Comparison of ENCODE assay signal across 28 cellular contexts in the genomic region with DNA sequence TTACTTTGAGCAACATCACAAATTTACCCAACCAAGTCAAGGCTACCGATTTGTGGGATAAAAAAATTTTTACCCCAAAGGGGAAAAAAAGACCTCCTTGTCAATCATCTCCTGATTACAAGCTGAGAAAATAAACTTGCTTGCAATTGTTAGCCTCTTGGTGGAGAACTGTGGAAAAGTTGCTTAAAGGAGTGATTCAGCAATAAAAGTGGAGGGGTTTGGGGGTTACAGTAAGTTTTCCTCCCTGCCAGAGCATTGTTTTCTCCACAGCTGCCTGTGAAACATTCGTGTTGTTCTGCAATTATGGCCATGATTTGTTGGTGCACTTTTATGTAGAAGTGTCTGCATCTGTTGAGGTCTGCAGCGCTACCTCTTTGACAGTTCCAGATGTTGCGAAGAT.
"Had no signal": no experiment of that assay in that cellular context is flagged by ENCODE, and none has a peak within 500 bp of the region (broad histone marks: within the 10 kb centered on the region; RNA-seq: fewer than 3 reads in every experiment).

No MANE protein-coding gene starts in this region.

- H3K27me3 ChIP-seq: colonic mucosa, gastrocnemius medialis had no signal

- DNase-seq: colonic mucosa; cortex of kidney; dermis blood vessel endothelial cell; dorsolateral prefrontal cortex; effector CD4-positive, alpha-beta T cell; effector CD8-positive, alpha-beta T cell; effector memory CD4-positive, alpha-beta T cell; effector memory CD8-positive, alpha-beta T cell; endodermal cell; erythroblast; esophagus squamous epithelium; foreskin fibroblast; foreskin keratinocyte; foreskin melanocyte; gastrocnemius medialis; glutamatergic neuron; head of caudate nucleus; heart left ventricle; heart right ventricle had no signal

- ATAC-seq: effector memory CD8-positive, alpha-beta T cell; esophagus mucosa; foreskin keratinocyte; gastrocnemius medialis; gastroesophageal sphincter; heart left ventricle; heart right ventricle had no signal

- H3K4me1 ChIP-seq: colonic mucosa, esophagus muscularis mucosa, esophagus squamous epithelium, foreskin keratinocyte, gastrocnemius medialis, gastroesophageal sphincter, heart left ventricle, heart right ventricle had no signal

- H3K36me3 ChIP-seq: colonic mucosa, esophagus muscularis mucosa, esophagus squamous epithelium, gastrocnemius medialis, gastroesophageal sphincter, heart left ventricle, heart right ventricle had no signal

- H3K9me3 ChIP-seq: colonic mucosa, esophagus muscularis mucosa, esophagus squamous epithelium, gastrocnemius medialis, gastroesophageal sphincter, heart left ventricle, heart right ventricle had no signal

- FAIRE-seq: colon, endometrium, endothelial cell of umbilical vein, frontal cortex had no signal

- H3K27ac ChIP-seq: colonic mucosa, coronary artery, dorsolateral prefrontal cortex, epithelial cell of prostate, esophagus muscularis mucosa, esophagus squamous epithelium, foreskin keratinocyte, gastrocnemius medialis, gastroesophageal sphincter, heart left ventricle, heart right ventricle had no signal

- H3K4me3 ChIP-seq: colonic mucosa, coronary artery, dorsolateral prefrontal cortex, esophagus muscularis mucosa, esophagus squamous epithelium, gastrocnemius medialis, gastroesophageal sphincter, heart left ventricle, heart right ventricle had no signal
